In genomic region chr17:3755335-3756030, GRCh38 we compare ENCODE assay signal across 1 cellular context.
TF ChIP-seq lines count a peak whose summit lies in the region.

No MANE protein-coding gene starts in this region.

TF ChIP-seq in HepG2, 621 proteins besides CTCF, POLR2A, EP300 and RAD21:
- no peak for TF ChIP-seq THAP11 (CRISPR knock-in tag; IDR thresholded peaks at IDR 0.05)
- no peak for TF ChIP-seq ONECUT2 (CRISPR knock-in tag; IDR thresholded peaks at IDR 0.05)
- TF ChIP-seq MTA1 (CRISPR knock-in tag; IDR thresholded peaks at IDR 0.05; ENCODE audit: borderline replicate concordance), result no peak
- no peak for TF ChIP-seq NFKB2 (CRISPR knock-in tag; IDR thresholded peaks at IDR 0.05; ENCODE audit: borderline replicate concordance)
- TF ChIP-seq MTF1 (CRISPR knock-in tag; IDR thresholded peaks at IDR 0.05), result no peak
- no peak for TF ChIP-seq CENPBD1 (CRISPR knock-in tag; IDR thresholded peaks at IDR 0.05; ENCODE audit: borderline replicate concordance, low read depth)
- no peak for TF ChIP-seq ZNF614 (CRISPR knock-in tag; IDR thresholded peaks at IDR 0.05; ENCODE audit: borderline replicate concordance)
- TF ChIP-seq MXI1 (IDR thresholded peaks at IDR 0.05; ENCODE audit: borderline replicate concordance, low read depth, low read length), result no peak
- TF ChIP-seq HIVEP1 (CRISPR knock-in tag; IDR thresholded peaks at IDR 0.05), result no peak
- no peak for TF ChIP-seq MED8 (CRISPR knock-in tag; IDR thresholded peaks at IDR 0.05; ENCODE audit: insufficient replicate concordance)
- no peak for TF ChIP-seq SRY (CRISPR knock-in tag; IDR thresholded peaks at IDR 0.05)
- no peak for TF ChIP-seq ZNF574 (CRISPR knock-in tag; IDR thresholded peaks at IDR 0.05)
TF ChIP-seq in HepG2: peak in this region for 0.
